In the genomic region with DNA sequence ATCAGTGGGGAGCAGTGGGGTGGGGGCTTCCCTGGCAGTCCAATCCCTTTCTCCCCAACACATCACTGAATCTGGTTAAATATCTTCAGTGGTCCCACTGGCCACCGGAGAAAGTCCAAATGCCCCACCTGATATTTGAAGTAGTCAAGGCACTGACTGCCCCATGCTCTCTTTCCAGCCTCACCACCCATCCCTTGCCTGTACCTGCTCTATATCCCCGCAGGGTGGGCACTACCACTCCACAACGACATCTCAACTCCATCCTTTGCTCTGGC, we compare ENCODE assay signal across 1 cellular context.
TF ChIP-seq lines count a peak whose summit lies in the region.

No MANE protein-coding gene starts in this region.

TF ChIP-seq in IMR-90, 13 proteins besides CTCF, POLR2A, EP300 and RAD21 (continued from another document):
- TF ChIP-seq, protein P1, sequence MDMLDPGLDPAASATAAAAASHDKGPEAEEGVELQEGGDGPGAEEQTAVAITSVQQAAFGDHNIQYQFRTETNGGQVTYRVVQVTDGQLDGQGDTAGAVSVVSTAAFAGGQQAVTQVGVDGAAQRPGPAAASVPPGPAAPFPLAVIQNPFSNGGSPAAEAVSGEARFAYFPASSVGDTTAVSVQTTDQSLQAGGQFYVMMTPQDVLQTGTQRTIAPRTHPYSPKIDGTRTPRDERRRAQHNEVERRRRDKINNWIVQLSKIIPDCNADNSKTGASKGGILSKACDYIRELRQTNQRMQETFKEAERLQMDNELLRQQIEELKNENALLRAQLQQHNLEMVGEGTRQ (IDR thresholded peaks at IDR 0.05; ENCODE audit: low read depth, low read length) = no peak
- TF ChIP-seq FOS (IDR thresholded peaks at IDR 0.05; ENCODE audit: low read depth, low read length) = no peak
- no peak for TF ChIP-seq CEBPB (IDR thresholded peaks at IDR 0.05; ENCODE audit: low read depth, low read length)
- no peak for TF ChIP-seq MAFK (IDR thresholded peaks at IDR 0.05; ENCODE audit: low read depth, low read length)
TF ChIP-seq in IMR-90: peak in this region for 0.
